1 cellular context compared by ENCODE assay signal in genomic region chr4:100340534-100341364, GRCh38.
TF ChIP-seq lines count a peak whose summit lies in the region.

No MANE protein-coding gene starts in this region.

TF ChIP-seq in H1, 55 proteins besides CTCF, POLR2A, EP300 and RAD21 (continued from another document):
- no peak for TF ChIP-seq CHD7 (IDR thresholded peaks at IDR 0.05; ENCODE audit: insufficient replicate concordance, low read length)
- no peak for TF ChIP-seq BRCA1 (IDR thresholded peaks at IDR 0.05; ENCODE audit: low read depth, low read length)
- TF ChIP-seq CBX5 (IDR thresholded peaks at IDR 0.05; ENCODE audit: low read depth, low read length): no peak
- TF ChIP-seq SIN3A (conservative IDR thresholded peaks at IDR 0.05 in 1 of 2, IDR thresholded peaks at IDR 0.05 in 1 of 2; ENCODE audit: low read depth in 1 of 2, low read length in 2 of 2): no peak
- TF ChIP-seq FOSL1 (IDR thresholded peaks at IDR 0.05; ENCODE audit: insufficient read depth, low read depth, low read length): no peak
- TF ChIP-seq TAF7 (optimal IDR thresholded peaks at IDR 0.05; ENCODE audit: borderline replicate concordance, low read depth, low read length): no peak
- no peak for TF ChIP-seq POU5F1 (IDR thresholded peaks at IDR 0.05; ENCODE audit: low read depth, low read length)
- no peak for TF ChIP-seq MAX (IDR thresholded peaks at IDR 0.05)
TF ChIP-seq in H1: peak in this region for 0.
